ENCODE assay signal across 7 cellular contexts in the genomic region with DNA sequence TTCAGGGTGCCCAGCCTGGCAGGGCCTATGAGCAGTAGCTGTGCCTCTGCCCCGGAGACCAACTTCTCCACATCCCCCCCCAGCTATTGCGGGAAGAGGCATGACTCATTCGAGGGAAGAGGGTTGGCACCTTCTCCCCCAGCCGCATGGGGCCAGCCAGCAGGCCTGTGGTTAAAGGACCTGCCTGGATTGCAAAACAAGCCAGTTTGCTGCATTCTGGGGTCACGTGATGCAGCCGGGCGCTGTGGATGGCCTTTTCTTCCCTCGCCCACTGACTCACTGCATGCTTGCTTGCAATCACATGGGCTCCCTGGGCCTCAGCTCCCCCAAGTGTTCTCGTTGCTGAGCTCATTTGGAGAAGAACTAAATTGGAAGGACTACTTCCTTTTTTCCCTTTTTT.
DNase-seq lines count a peak whose midpoint lies in the region; TF ChIP-seq lines count a peak whose summit lies in the region.

No MANE protein-coding gene starts in this region.

- no peaks in the 10 kb centered on the region for H3K36me3 Mint-ChIP-seq in HFFc6 (ENCODE audit: low read depth)

- H3K4me1 Mint-ChIP-seq in HFFc6 (ENCODE audit: low read depth): no peaks in the 10 kb centered on the region

- H3K9me3 Mint-ChIP-seq in HFFc6: peaks cover 34% of the 10 kb centered on the region

- no peak overlapping the region for H3K27ac Mint-ChIP-seq in HFFc6

- no peak overlapping the region for H3K4me3 Mint-ChIP-seq in HFFc6

- TF ChIP-seq CTCF in fibroblast of mammary gland (conservative IDR thresholded peaks at IDR 0.05; ENCODE audit: control insufficient read depth, insufficient read depth, low read depth, low read length) (peak; percentile 15), HFFc6 (IDR thresholded peaks at IDR 0.05) (no peak)

- DNase-seq in HS-5 (ENCODE audit: low read depth) (peak; percentile 97), SKM-1 treated with dmso at 0.1 percent for 144 hours (lab: John Stamatoyannopoulos, UW; ENCODE audit: unreplicated experiment) (peak; percentile 97), fibroblast of mammary gland (ENCODE audit: low read depth) (peak; percentile 99), nucleus accumbens (lab: John Stamatoyannopoulos, UW) (peak in 51 of 56 donors; percentile 2 to 77 (median 43)), HFFc6 (no peak), NCI-H187 treated with DMSO at 0.1 percent for 48 hours (lab: John Stamatoyannopoulos, UW) (no peak), D341Med (ENCODE audit: low spot score) (no peak)

- H3K27me3 Mint-ChIP-seq in HFFc6 (ENCODE audit: insufficient read depth): no peaks in the 10 kb centered on the region; the same call in 1 of the 2 replicates

- no peak overlapping the region for H3K4me3 ChIP-seq in fibroblast of mammary gland (ENCODE audit: control insufficient read depth, low read depth, low read length)

Comparison
In these comparisons a context has a peak if more than half of its experiments do, and no peak if none do; other contexts are left out.
1. DNase-seq: peak in HS-5 (single experiment), SKM-1 treated with dmso at 0.1 percent for 144 hours (single experiment), fibroblast of mammary gland (single experiment) and nucleus accumbens (51 of 56); none in HFFc6 (single experiment), NCI-H187 treated with DMSO at 0.1 percent for 48 hours (single experiment) and D341Med (single experiment).